8 cellular contexts compared by ENCODE assay signal in genomic region chr2:89882880-89883279, GRCh38.
DNase-seq lines count a peak whose midpoint lies in the region; ATAC-seq, FAIRE-seq and TF ChIP-seq lines count a peak whose summit lies in the region.
"Not testable (repeated sequence)": the region's sequence is repeated elsewhere in the genome, so short reads cannot be mapped to it uniquely, and the experiment has no call there.

No MANE protein-coding gene starts in this region.

- 0% methylated on average over 1 of the region's 1 CpG for WGBS in K562 (ENCODE audit: insufficient coverage, low coverage, missing lambda C conversion rate)

- not testable (repeated sequence) for TF ChIP-seq CTCF in K562 (IDR thresholded peaks at IDR 0.05 in 2 of 3, conservative IDR thresholded peaks at IDR 0.05 in 1 of 3; ENCODE audit: insufficient read depth in 2 of 3, low read depth in 1 of 3, low read length in 3 of 3)

- not testable (repeated sequence) for H3K9me1 ChIP-seq in K562 (ENCODE audit: control insufficient read depth, insufficient read depth, low read length)

- in situ Hi-C loops in K562 (cut with MboI), result not testable (repeated sequence)

- H3K9ac ChIP-seq in K562 (ENCODE audit: insufficient read depth in 1 of 2, low read depth in 2 of 2, low read length in 2 of 2), result not testable (repeated sequence)

- H2AFZ ChIP-seq in K562 (ENCODE audit: low read depth, low read length), result not testable (repeated sequence)

- TF ChIP-seq RAD21 in K562 (CRISPR knock-in tag; conservative IDR thresholded peaks at IDR 0.05 in 1 of 2, IDR thresholded peaks at IDR 0.05 in 1 of 2), result not testable (repeated sequence)

- not testable (repeated sequence) for H3K27me3 ChIP-seq in K562 (ENCODE audit: control insufficient read depth in 2 of 2, insufficient read depth in 2 of 2, low read length in 2 of 2)

- BruUV-seq in K562 (replicated peaks; lab: Mats Ljungman, UMichigan), result not testable (repeated sequence)

- not testable (repeated sequence) for TF ChIP-seq POLR2A in GM12891 (IDR thresholded peaks at IDR 0.05; ENCODE audit: low read depth, low read length); K562 (conservative IDR thresholded peaks at IDR 0.05)

- not testable (repeated sequence) for H3K36me3 ChIP-seq in K562 (ENCODE audit: control insufficient read depth, insufficient read depth, low read length)

- H3K9me3 ChIP-seq in K562 (replicated peaks; ENCODE audit: control insufficient read depth, insufficient read depth, low read depth, low read length), result not testable (repeated sequence)

- CTCF ChIA-PET in K562 (lab: Yijun Ruan, JAX; ENCODE audit: low intra/inter-chr PET ratio), result not testable (repeated sequence)

- intact Hi-C loops in K562 (cut with micrococcal nuclease), result not testable (repeated sequence)

- H3K4me2 ChIP-seq in K562 (ENCODE audit: insufficient read depth, low read length), result not testable (repeated sequence)

- ATAC-seq in GM18868 (IDR thresholded peaks at IDR 0.05; ENCODE audit: unreplicated experiment) (peak; percentile 85), GM19463 (IDR thresholded peaks at IDR 0.05; ENCODE audit: unreplicated experiment) (peak; percentile 69), GM21723 (IDR thresholded peaks at IDR 0.05; ENCODE audit: unreplicated experiment) (peak; percentile 67), HG02852 (IDR thresholded peaks at IDR 0.05; ENCODE audit: unreplicated experiment) (peak; percentile 60), HG03095 (IDR thresholded peaks at IDR 0.05; ENCODE audit: unreplicated experiment) (peak; percentile 63), HG03558 (IDR thresholded peaks at IDR 0.05; ENCODE audit: extremely low read depth, unreplicated experiment) (peak; percentile 59)
- ATAC-seq in K562, result not testable (repeated sequence)

- not testable (repeated sequence) for H4K20me1 ChIP-seq in K562 (replicated peaks; ENCODE audit: control insufficient read depth, insufficient read depth, low read length)

- FAIRE-seq in GM12891 (lab: Jason Lieb, UNC) (peak; percentile 92), K562 (lab: Jason Lieb, UNC) (peak; percentile 65)

- TF ChIP-seq EP300 in K562 (IDR thresholded peaks at IDR 0.05; ENCODE audit: low read length), result not testable (repeated sequence)

- H3K4me1 ChIP-seq in K562 (replicated peaks in 1 of 2; ENCODE audit: control insufficient read depth in 2 of 2, insufficient read depth in 2 of 2, low read length in 2 of 2), result not testable (repeated sequence)

- H3K79me2 ChIP-seq in K562 (ENCODE audit: control insufficient read depth, insufficient read depth, low read length), result not testable (repeated sequence)

- POLR2A ChIA-PET in K562 (lab: Yijun Ruan, JAX), result not testable (repeated sequence)

- H3K4me3 ChIP-seq in K562, result not testable (repeated sequence)

- H3K27ac ChIP-seq in K562 (ENCODE audit: extremely low read depth, low read depth, low read length), result not testable (repeated sequence)

- not testable (repeated sequence) for DNase-seq in GM12891 (ENCODE audit: insufficient read length, low spot score); K562 (ENCODE audit: extremely low read depth in 1 of 4, low spot score in 3 of 4)
